Comparison of ENCODE assay signal across 9 cellular contexts in genomic region chr7:114415054-114415997, GRCh38. TPM values are rescaled to one million over a fixed set of nuclear protein-coding genes. Genes with fewer than 3 reads are reported as not detected.
DNase-seq lines count a peak whose midpoint lies in the region; FAIRE-seq and TF ChIP-seq lines count a peak whose summit lies in the region.
"Had no signal": no experiment of that assay in that cellular context is flagged by ENCODE, and none has a peak within 500 bp of the region (broad histone marks: within the 10 kb centered on the region; RNA-seq: fewer than 3 reads in every experiment).

No MANE protein-coding gene starts in this region.

- H3K36me3 ChIP-seq in BLaER1 (no peaks in the 10 kb centered on the region), neuron (ENCODE audit: insufficient read depth, low read length) (no peaks in the 10 kb centered on the region)

- DNase-seq in NCI-H345 (lab: John Stamatoyannopoulos, UW) (peak; percentile 44), epithelial cell of proximal tubule (ENCODE audit: low read depth) (no peak), mesenteric fat pad (ENCODE audit: low spot score) (no peak), NCI-H1930 (lab: John Stamatoyannopoulos, UW) (no peak), GDM1 (lab: John Stamatoyannopoulos, UW) (no peak), GM19239 (ENCODE audit: insufficient read length, low spot score) (no peak)
- DNase-seq: activated naive CD8-positive, alpha-beta T cell treated with anti-CD3 and anti-CD28 coated beads, Interleukin-2, amount 10 ng/mL, durations not matched to agents 7 days and 5 days had no signal

- no peak overlapping the region for H3K27ac ChIP-seq in BLaER1

- no peaks in the 10 kb centered on the region for H4K20me1 ChIP-seq in BLaER1

- no peak overlapping the region for H3K9ac ChIP-seq in BLaER1

- H3K9me3 ChIP-seq in BLaER1 = no peaks in the 10 kb centered on the region
- H3K9me3 ChIP-seq in neuron (ENCODE audit: low read length) = no peaks in the 10 kb centered on the region

- H3K27me3 ChIP-seq in BLaER1 (peaks cover 31% of the 10 kb centered on the region), neuron (ENCODE audit: insufficient read depth, low read length) (no peaks in the 10 kb centered on the region)

- H3K4me1 ChIP-seq in BLaER1 (peaks cover 9% of the 10 kb centered on the region; the same call in 1 of the 2 replicates), neuron (ENCODE audit: insufficient read depth, low read length) (peaks cover 73% of the 10 kb centered on the region)

- peak overlapping the region; percentile 36 for H2AFZ ChIP-seq in neuron (ENCODE audit: low read depth, low read length)

- H3K4me2 ChIP-seq in BLaER1 = peak overlapping the region; percentile 2; the same call in 1 of the 2 replicates

- no peak for FAIRE-seq in GM19239 (lab: Jason Lieb, UNC)

- no peak overlapping the region for H3K4me3 ChIP-seq in BLaER1
- H3K4me3 ChIP-seq in epithelial cell of proximal tubule (ENCODE audit: low read depth, low read length) = peak overlapping the region; percentile 41
- peak overlapping the region; percentile 57 for H3K4me3 ChIP-seq in neuron (ENCODE audit: low read length)

- TF ChIP-seq CTCF in epithelial cell of proximal tubule (conservative IDR thresholded peaks at IDR 0.05; ENCODE audit: low read depth, low read length) = no peak

RNA-seq across cellular contexts. Expression of gene FOXP2, which starts 0.7 kb away (rescaled TPM):
- total RNA-seq in epithelial cell of proximal tubule (0.06 and 0.22 TPM in 2 replicates), mesenteric fat pad (7.9 TPM)
- total RNA-seq: activated naive CD8-positive, alpha-beta T cell treated with anti-CD3 and anti-CD28 coated beads, Interleukin-2, amount 10 ng/mL, durations not matched to agents 7 days and 5 days had no signal
